ENCODE assay signal across 1 cellular context in the genomic region with DNA sequence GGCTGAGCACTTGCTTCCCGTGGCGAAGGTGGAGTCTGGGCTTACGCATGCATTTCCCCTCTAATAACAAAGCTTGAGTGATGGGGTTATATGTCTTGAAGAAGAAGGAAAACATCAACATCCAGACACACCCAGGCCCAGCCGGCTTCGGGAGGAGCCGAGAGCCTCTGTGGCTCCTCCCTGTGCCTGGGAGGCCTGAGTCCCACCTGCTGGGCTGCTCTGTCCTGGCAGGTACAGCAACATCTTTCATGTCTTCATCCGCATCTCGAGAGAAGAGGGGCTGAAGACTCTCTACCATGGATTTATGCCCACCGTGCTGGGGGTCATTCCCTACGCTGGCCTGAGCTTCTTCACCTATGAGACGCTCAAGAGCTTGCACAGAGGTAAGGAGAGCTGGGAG.
TF ChIP-seq lines count a peak whose summit lies in the region.

No MANE protein-coding gene starts in this region.

TF ChIP-seq in GM23338, 12 proteins besides CTCF, POLR2A, EP300 and RAD21 (continued from another document):
- TF ChIP-seq, protein P1, sequence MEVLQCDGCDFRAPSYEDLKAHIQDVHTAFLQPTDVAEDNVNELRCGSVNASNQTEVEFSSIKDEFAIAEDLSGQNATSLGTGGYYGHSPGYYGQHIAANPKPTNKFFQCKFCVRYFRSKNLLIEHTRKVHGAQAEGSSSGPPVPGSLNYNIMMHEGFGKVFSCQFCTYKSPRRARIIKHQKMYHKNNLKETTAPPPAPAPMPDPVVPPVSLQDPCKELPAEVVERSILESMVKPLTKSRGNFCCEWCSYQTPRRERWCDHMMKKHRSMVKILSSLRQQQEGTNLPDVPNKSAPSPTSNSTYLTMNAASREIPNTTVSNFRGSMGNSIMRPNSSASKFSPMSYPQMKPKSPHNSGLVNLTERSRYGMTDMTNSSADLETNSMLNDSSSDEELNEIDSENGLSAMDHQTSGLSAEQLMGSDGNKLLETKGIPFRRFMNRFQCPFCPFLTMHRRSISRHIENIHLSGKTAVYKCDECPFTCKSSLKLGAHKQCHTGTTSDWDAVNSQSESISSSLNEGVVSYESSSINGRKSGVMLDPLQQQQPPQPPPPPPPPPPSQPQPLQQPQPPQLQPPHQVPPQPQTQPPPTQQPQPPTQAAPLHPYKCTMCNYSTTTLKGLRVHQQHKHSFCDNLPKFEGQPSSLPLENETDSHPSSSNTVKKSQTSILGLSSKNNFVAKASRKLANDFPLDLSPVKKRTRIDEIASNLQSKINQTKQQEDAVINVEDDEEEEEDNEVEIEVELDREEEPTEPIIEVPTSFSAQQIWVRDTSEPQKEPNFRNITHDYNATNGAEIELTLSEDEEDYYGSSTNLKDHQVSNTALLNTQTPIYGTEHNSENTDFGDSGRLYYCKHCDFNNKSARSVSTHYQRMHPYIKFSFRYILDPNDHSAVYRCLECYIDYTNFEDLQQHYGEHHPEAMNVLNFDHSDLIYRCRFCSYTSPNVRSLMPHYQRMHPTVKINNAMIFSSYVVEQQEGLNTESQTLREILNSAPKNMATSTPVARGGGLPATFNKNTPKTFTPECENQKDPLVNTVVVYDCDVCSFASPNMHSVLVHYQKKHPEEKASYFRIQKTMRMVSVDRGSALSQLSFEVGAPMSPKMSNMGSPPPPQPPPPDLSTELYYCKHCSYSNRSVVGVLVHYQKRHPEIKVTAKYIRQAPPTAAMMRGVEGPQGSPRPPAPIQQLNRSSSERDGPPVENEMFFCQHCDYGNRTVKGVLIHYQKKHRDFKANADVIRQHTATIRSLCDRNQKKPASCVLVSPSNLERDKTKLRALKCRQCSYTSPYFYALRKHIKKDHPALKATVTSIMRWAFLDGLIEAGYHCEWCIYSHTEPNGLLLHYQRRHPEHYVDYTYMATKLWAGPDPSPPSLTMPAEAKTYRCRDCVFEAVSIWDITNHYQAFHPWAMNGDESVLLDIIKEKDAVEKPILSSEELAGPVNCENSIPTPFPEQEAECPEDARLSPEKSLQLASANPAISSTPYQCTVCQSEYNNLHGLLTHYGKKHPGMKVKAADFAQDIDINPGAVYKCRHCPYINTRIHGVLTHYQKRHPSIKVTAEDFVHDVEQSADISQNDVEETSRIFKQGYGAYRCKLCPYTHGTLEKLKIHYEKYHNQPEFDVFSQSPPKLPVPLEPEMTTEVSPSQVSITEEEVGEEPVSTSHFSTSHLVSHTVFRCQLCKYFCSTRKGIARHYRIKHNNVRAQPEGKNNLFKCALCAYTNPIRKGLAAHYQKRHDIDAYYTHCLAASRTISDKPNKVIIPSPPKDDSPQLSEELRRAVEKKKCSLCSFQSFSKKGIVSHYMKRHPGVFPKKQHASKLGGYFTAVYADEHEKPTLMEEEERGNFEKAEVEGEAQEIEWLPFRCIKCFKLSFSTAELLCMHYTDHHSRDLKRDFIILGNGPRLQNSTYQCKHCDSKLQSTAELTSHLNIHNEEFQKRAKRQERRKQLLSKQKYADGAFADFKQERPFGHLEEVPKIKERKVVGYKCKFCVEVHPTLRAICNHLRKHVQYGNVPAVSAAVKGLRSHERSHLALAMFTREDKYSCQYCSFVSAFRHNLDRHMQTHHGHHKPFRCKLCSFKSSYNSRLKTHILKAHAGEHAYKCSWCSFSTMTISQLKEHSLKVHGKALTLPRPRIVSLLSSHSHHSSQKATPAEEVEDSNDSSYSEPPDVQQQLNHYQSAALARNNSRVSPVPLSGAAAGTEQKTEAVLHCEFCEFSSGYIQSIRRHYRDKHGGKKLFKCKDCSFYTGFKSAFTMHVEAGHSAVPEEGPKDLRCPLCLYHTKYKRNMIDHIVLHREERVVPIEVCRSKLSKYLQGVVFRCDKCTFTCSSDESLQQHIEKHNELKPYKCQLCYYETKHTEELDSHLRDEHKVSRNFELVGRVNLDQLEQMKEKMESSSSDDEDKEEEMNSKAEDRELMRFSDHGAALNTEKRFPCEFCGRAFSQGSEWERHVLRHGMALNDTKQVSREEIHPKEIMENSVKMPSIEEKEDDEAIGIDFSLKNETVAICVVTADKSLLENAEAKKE (CRISPR knock-in tag; IDR thresholded peaks at IDR 0.05) = no peak
- TF ChIP-seq EZH2phosphoT487 (IDR thresholded peaks at IDR 0.05; ENCODE audit: unreplicated experiment) (no peak), POLR2AphosphoS5 (IDR thresholded peaks at IDR 0.05; ENCODE audit: low read depth) (no peak), ZNF114 (CRISPR knock-in tag; IDR thresholded peaks at IDR 0.05) (no peak)
